ENCODE assay signal across 11 cellular contexts in the genomic region with DNA sequence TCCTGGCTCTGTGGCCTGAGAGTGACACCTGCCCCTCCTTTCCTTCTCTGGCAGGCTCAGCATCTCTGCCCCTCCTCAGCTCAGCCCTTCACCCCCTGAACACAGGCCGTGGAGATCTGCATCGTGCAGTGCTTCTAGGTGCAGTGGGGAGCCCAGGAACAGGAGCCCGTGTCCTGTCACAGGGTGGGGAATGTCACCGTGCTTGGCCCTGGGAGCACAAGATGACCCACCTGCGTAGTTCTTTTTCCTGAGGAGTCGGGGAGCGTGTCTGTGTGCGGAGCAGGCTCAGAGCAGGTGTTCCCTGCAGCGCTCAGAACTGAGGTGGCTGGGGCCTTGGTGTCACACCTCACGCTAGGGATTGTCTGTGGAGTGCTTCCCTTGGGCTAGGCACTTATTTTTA. TPM values are rescaled to one million over a fixed set of nuclear protein-coding genes. Genes with fewer than 3 reads are reported as not detected.
DNase-seq lines count a peak whose midpoint lies in the region; ATAC-seq and TF ChIP-seq lines count a peak whose summit lies in the region.
"Had no signal": no experiment of that assay in that cellular context is flagged by ENCODE, and none has a peak within 500 bp of the region (broad histone marks: within the 10 kb centered on the region; RNA-seq: fewer than 3 reads in every experiment).

No MANE protein-coding gene starts in this region.

- no peaks in the 10 kb centered on the region for H3K9me3 Mint-ChIP-seq in activated CD4-positive, alpha-beta T cell treated with anti-CD3 and anti-CD28 coated beads for 36 hours (ENCODE audit: low read depth)
- no peaks in the 10 kb centered on the region for H3K9me3 Mint-ChIP-seq in dendritic cell treated with granulocyte-macrophage colony-stimulating factor and Interleukin-4, amounts not matched to agents 40 ng/mL and 50 ng/mL, for 4 days

- peak overlapping the region; percentile 78 for H3K27ac Mint-ChIP-seq in activated CD4-positive, alpha-beta T cell treated with anti-CD3 and anti-CD28 coated beads for 36 hours
- peak overlapping the region; percentile 83 for H3K27ac Mint-ChIP-seq in dendritic cell treated with granulocyte-macrophage colony-stimulating factor and Interleukin-4, amounts not matched to agents 40 ng/mL and 50 ng/mL, for 4 days
- H3K27ac Mint-ChIP-seq: progenitor cell of endocrine pancreas had no signal

- H3K4me3 Mint-ChIP-seq in activated CD4-positive, alpha-beta T cell treated with anti-CD3 and anti-CD28 coated beads for 36 hours = no peak overlapping the region
- peak overlapping the region; percentile 14 for H3K4me3 Mint-ChIP-seq in dendritic cell treated with granulocyte-macrophage colony-stimulating factor and Interleukin-4, amounts not matched to agents 40 ng/mL and 50 ng/mL, for 4 days

- POLR2A ChIA-PET in activated CD4-positive, alpha-beta T cell treated with anti-CD3 and anti-CD28 coated beads for 36 hours (lab: Charles Lee) = interaction anchor here (2.0 kb wide), 1 partner anchor 11 kb away, joined by 15 read pairs; a partner anchor contains a TSS

- 0 out of 2 replicates have a peak, but pooled peaks cover 4% of the 10 kb centered on the region for H4K20me1 ChIP-seq in MM.1S (ENCODE audit: insufficient read depth, low read length)

- H3K36me3 ChIP-seq in MM.1S (replicated peaks; ENCODE audit: insufficient read depth, low read length) = no peaks in the 10 kb centered on the region
- H3K36me3 ChIP-seq: ascending aorta, esophagus muscularis mucosa had no signal

- no peak for DNase-seq in activated CD4-positive, alpha-beta T cell treated with anti-CD3 and anti-CD28 coated beads for 36 hours
- DNase-seq in activated CD4-positive, alpha-beta T cell treated with anti-CD3 and anti-CD28 coated beads, Interleukin-2, amount 50 U/mL, for 1 hour = no peak
- DNase-seq in MM.1S = peak; percentile 28
- DNase-seq in stimulated activated naive CD4-positive, alpha-beta T cell (lab: John Stamatoyannopoulos, UW) = no peak

- H2AFZ ChIP-seq in MM.1S (ENCODE audit: low read length) = no peak overlapping the region

- peak overlapping the region; percentile 25; the same call in 1 of the 2 replicates for H3K4me2 ChIP-seq in MM.1S (ENCODE audit: low read depth, low read length)

- H3K27ac ChIP-seq in MM.1S (ENCODE audit: low read length) = peak overlapping the region; percentile 72; the same call in 1 of the 2 replicates
- peak overlapping the region in 17 of 21 experiments; percentile 8 to 83 (median 69) for H3K27ac ChIP-seq in skin epidermis

- no peaks in the 10 kb centered on the region for H3K9me2 ChIP-seq in MM.1S (replicated peaks; ENCODE audit: insufficient read depth, low read length)

- H3F3A ChIP-seq in MM.1S (ENCODE audit: insufficient read depth, low read length) = no peaks in the 10 kb centered on the region

- peaks cover 76% of the 10 kb centered on the region for H3K79me2 ChIP-seq in MM.1S (ENCODE audit: low read length)

- intact Hi-C loops in activated CD4-positive, alpha-beta T cell treated with anti-CD3 and anti-CD28 coated beads for 36 hours (cut with DNase I, micrococcal nuclease) = no loop called here
- intact Hi-C loops in dendritic cell treated with granulocyte-macrophage colony-stimulating factor and Interleukin-4, amounts not matched to agents 40 ng/mL and 50 ng/mL, for 4 days (cut with micrococcal nuclease) = loop anchor here (5.0 kb wide), 1 partner anchor 36 kb away; a partner anchor contains a TSS

- ATAC-seq in activated CD4-positive, alpha-beta T cell treated with anti-CD3 and anti-CD28 coated beads for 36 hours = no peak
- ATAC-seq in GM19023 (IDR thresholded peaks at IDR 0.05; ENCODE audit: unreplicated experiment) = no peak
- no peak for ATAC-seq in GM21717 (IDR thresholded peaks at IDR 0.05; ENCODE audit: unreplicated experiment)

- peaks cover 80% of the 10 kb centered on the region for H3K4me1 Mint-ChIP-seq in activated CD4-positive, alpha-beta T cell treated with anti-CD3 and anti-CD28 coated beads for 36 hours
- peaks cover 88% of the 10 kb centered on the region for H3K4me1 Mint-ChIP-seq in dendritic cell treated with granulocyte-macrophage colony-stimulating factor and Interleukin-4, amounts not matched to agents 40 ng/mL and 50 ng/mL, for 4 days (ENCODE audit: low read depth)

- no peak overlapping the region for H3K4me3 ChIP-seq in MM.1S (ENCODE audit: low read length)
- H3K4me3 ChIP-seq in skin epidermis = no peak overlapping the region
- H3K4me3 ChIP-seq: ascending aorta, esophagus muscularis mucosa had no signal

- no peak overlapping the region for H3K9ac ChIP-seq in MM.1S (ENCODE audit: low read length)

- peaks cover 16% of the 10 kb centered on the region for H3K36me3 Mint-ChIP-seq in activated CD4-positive, alpha-beta T cell treated with anti-CD3 and anti-CD28 coated beads for 36 hours (ENCODE audit: low read depth)
- peaks cover 65% of the 10 kb centered on the region for H3K36me3 Mint-ChIP-seq in dendritic cell treated with granulocyte-macrophage colony-stimulating factor and Interleukin-4, amounts not matched to agents 40 ng/mL and 50 ng/mL, for 4 days (ENCODE audit: low read depth)

- CTCF ChIA-PET in activated CD4-positive, alpha-beta T cell treated with anti-CD3 and anti-CD28 coated beads for 36 hours (lab: Charles Lee) = interaction anchor here (0.9 to 2.3 kb wide), 5 partner anchors 10 to 30 kb away, joined by 3 to 13 read pairs (median 10); a partner anchor contains a TSS

- no peaks in the 10 kb centered on the region for H3K9me3 ChIP-seq in MM.1S (replicated peaks; ENCODE audit: insufficient read depth, low read length)
- H3K9me3 ChIP-seq: ascending aorta, esophagus muscularis mucosa had no signal

- TF ChIP-seq CTCF in MM.1S (IDR thresholded peaks at IDR 0.05; ENCODE audit: low read length) = no peak

- H3K27me3 ChIP-seq in MM.1S (replicated peaks; ENCODE audit: insufficient read depth, low read length) = no peaks in the 10 kb centered on the region
- H3K27me3 ChIP-seq: ascending aorta, esophagus muscularis mucosa had no signal

- no peaks in the 10 kb centered on the region for H3K27me3 Mint-ChIP-seq in activated CD4-positive, alpha-beta T cell treated with anti-CD3 and anti-CD28 coated beads for 36 hours
- no peaks in the 10 kb centered on the region for H3K27me3 Mint-ChIP-seq in dendritic cell treated with granulocyte-macrophage colony-stimulating factor and Interleukin-4, amounts not matched to agents 40 ng/mL and 50 ng/mL, for 4 days
- H3K27me3 Mint-ChIP-seq: progenitor cell of endocrine pancreas had no signal

- H3K4me1 ChIP-seq in MM.1S (ENCODE audit: low read length) = peaks cover 10% of the 10 kb centered on the region; the same call in 1 of the 2 replicates

RNA-seq across cellular contexts. Expression of a gene that starts 10.6 kb away (rescaled TPM):
- total RNA-seq in activated CD4-positive, alpha-beta T cell treated with anti-CD3 and anti-CD28 coated beads for 36 hours = 10 to 100 TPM; 36.0 to 38.0 TPM

RNA-seq across cellular contexts. Expression of a gene that starts 35.0 kb away (rescaled TPM):
- 10 to 100 TPM; 27.0 to 32.8 TPM for total RNA-seq in activated CD4-positive, alpha-beta T cell treated with anti-CD3 and anti-CD28 coated beads for 36 hours
